ENCODE assay signal across 11 cellular contexts in the genomic region with DNA sequence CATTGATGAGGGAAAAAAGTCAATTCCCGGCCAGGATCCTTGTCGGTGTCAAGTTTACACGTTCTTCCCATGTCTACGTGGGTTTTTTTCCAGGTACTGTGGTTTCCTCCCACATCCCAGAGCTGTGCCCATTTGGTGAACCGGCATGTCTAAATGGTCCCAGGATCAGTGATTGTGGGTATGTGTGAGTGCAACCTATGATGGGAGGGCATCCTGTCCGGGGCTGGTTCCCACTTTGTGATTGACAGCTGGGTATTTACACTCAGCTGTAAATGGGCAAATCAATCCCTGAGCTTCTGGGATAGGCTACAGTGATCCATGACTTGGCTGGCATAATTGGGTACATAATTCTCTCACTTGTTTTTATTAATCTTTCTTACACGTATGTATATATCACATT.
"Had no signal": no experiment of that assay in that cellular context is flagged by ENCODE, and none has a peak within 500 bp of the region (broad histone marks: within the 10 kb centered on the region; RNA-seq: fewer than 3 reads in every experiment).

No MANE protein-coding gene starts in this region.

- H3K27ac ChIP-seq: GM23248 had no signal

- H3K4me1 ChIP-seq: HAP-1 had no signal

- DNase-seq: GM23248, GOT3, H7, H9, HCEC 1CT, HFFc6 had no signal

- H3K9me3 ChIP-seq: HAP-1 had no signal

- H3K4me3 ChIP-seq: GM23248, GM23338, HAP-1 had no signal

- H3K4me2 ChIP-seq: GM23338 had no signal

- H2AFZ ChIP-seq: GM23248, GM23338 had no signal

- FAIRE-seq: H1, H54 had no signal

- H3K36me3 ChIP-seq: HAP-1 had no signal

- H3K9ac ChIP-seq: GM23248 had no signal

- ATAC-seq: GM23338, HCT116 had no signal
